In genomic region chr12:52035926-52036325, GRCh38 we compare ENCODE assay signal across 1 cellular context.
TF ChIP-seq lines count a peak whose summit lies in the region.

No MANE protein-coding gene starts in this region.

TF ChIP-seq in HepG2, 621 proteins besides CTCF, POLR2A, EP300 and RAD21:
- TF ChIP-seq ZNF530 (CRISPR knock-in tag; IDR thresholded peaks at IDR 0.05; ENCODE audit: low read depth) (no peak), PPARG (CRISPR knock-in tag; conservative IDR thresholded peaks at IDR 0.05) (no peak), BCL6 (CRISPR knock-in tag; IDR thresholded peaks at IDR 0.05) (no peak), ZNF639 (CRISPR knock-in tag; conservative IDR thresholded peaks at IDR 0.05) (no peak), HMGXB3 (CRISPR knock-in tag; IDR thresholded peaks at IDR 0.05; ENCODE audit: borderline replicate concordance) (no peak), ZNF713 (CRISPR knock-in tag; IDR thresholded peaks at IDR 0.05) (no peak), EZH2 (conservative IDR thresholded peaks at IDR 0.05; ENCODE audit: low read depth, low read length) (0 out of 2 replicates have a peak, but pooled peaks have one; percentile 17)
